Comparison of ENCODE assay signal across 8 cellular contexts in genomic region chr17:12342609-12343248, GRCh38.
DNase-seq lines count a peak whose midpoint lies in the region; ATAC-seq and TF ChIP-seq lines count a peak whose summit lies in the region.

No MANE protein-coding gene starts in this region.

- H3K9me3 ChIP-seq in uterus (no peaks in the 10 kb centered on the region), BE2C (no peaks in the 10 kb centered on the region)

- H3K4me3 ChIP-seq in uterus (no peak overlapping the region), BE2C (ENCODE audit: low read depth, low read length) (no peak overlapping the region)

- H3K27me3 ChIP-seq in uterus (no peaks in the 10 kb centered on the region), BE2C (no peaks in the 10 kb centered on the region)

- H3K36me3 ChIP-seq in uterus (no peaks in the 10 kb centered on the region), BE2C (no peaks in the 10 kb centered on the region)

- peak overlapping the region in 1 of 2 donors; percentile 12 for H3K27ac ChIP-seq in uterus

- ATAC-seq in GM21723 (IDR thresholded peaks at IDR 0.05; ENCODE audit: unreplicated experiment) (no peak), HG02973 (IDR thresholded peaks at IDR 0.05; ENCODE audit: unreplicated experiment) (no peak)

- no peaks in the 10 kb centered on the region for H3K27me3 Mint-ChIP-seq in glutamatergic neuron (ENCODE audit: unreplicated experiment)

- H3K9me3 Mint-ChIP-seq in glutamatergic neuron (ENCODE audit: unreplicated experiment), result no peaks in the 10 kb centered on the region

- DNase-seq in stimulated activated CD4-positive, alpha-beta T cell treated with anti-CD3 and anti-CD28 coated beads, Interleukin-1b, Interleukin-23, amount 100 ng/mL, for 48 hours, result peak; percentile 16
- DNase-seq in stimulated activated CD4-positive, alpha-beta T cell treated with anti-CD3 and anti-CD28 coated beads, Interleukin-4, amount 100 ng/mL, for 24 hours, result no peak
- DNase-seq in NCI-H460 (ENCODE audit: extremely low read depth, low read depth) (peak; percentile 5), glutamatergic neuron (peak; percentile 42), uterus (peak; percentile 38 to 46), BE2C (no peak)

- no peak overlapping the region for H3K27ac Mint-ChIP-seq in glutamatergic neuron (ENCODE audit: unreplicated experiment)

- no peaks in the 10 kb centered on the region for H3K36me3 Mint-ChIP-seq in glutamatergic neuron (ENCODE audit: unreplicated experiment)

- H3K4me1 Mint-ChIP-seq in glutamatergic neuron (ENCODE audit: low read depth, unreplicated experiment), result no peaks in the 10 kb centered on the region

- TF ChIP-seq POLR2A in uterus (IDR thresholded peaks at IDR 0.05), result no peak

- H3K4me1 ChIP-seq in uterus (no peaks in the 10 kb centered on the region), BE2C (no peaks in the 10 kb centered on the region)

- H3K4me3 Mint-ChIP-seq in glutamatergic neuron (ENCODE audit: unreplicated experiment), result no peak overlapping the region

- TF ChIP-seq CTCF in glutamatergic neuron (IDR thresholded peaks at IDR 0.05; ENCODE audit: partially characterized antibody, unreplicated experiment) (peak; percentile 47), uterus (IDR thresholded peaks at IDR 0.05) (peak in 2 of 4 experiments; percentile 32 to 35), BE2C (IDR thresholded peaks at IDR 0.05; ENCODE audit: low read depth, low read length) (no peak)

- intact Hi-C loops in uterus (cut with DNase I; ENCODE audit: low total_unique reads), result no loop called here

Comparison
In these comparisons a context has a peak if more than half of its experiments do, and no peak if none do; other contexts are left out.
1. DNase-seq: peak in stimulated activated CD4-positive, alpha-beta T cell treated with anti-CD3 and anti-CD28 coated beads, Interleukin-1b, Interleukin-23, amount 100 ng/mL, for 48 hours (single experiment), NCI-H460 (single experiment), glutamatergic neuron (single experiment) and uterus (2 of 2); none in stimulated activated CD4-positive, alpha-beta T cell treated with anti-CD3 and anti-CD28 coated beads, Interleukin-4, amount 100 ng/mL, for 24 hours (single experiment) and BE2C (single experiment).